Comparison of ENCODE assay signal across 14 cellular contexts in the genomic region with DNA sequence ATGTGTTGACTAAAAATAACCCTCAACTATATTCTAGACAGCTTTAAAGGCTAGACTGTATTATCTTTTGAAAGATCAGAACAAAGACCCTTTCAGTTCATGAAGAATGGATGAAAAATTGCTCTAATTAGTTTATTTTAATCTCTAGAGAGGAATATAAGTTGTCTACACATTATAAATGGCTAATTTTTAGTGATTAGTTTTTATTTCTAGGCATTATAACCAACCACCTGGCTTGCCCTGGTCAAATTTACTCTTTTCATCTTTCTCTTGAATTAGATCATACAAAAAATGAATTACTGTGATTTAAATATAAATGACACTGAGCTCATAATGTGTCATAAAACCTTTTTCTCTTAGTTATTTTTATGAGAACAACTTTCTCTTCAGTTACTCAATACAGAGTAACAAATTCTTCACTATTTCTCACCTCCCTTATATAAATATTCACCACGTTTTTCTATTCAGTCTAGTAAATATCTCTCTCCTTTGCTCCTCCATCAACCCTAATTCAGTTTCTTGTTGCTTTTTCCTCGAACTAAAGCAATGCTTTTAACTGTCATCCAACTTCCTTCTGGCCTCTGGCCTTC.
A peak's percentile ranks its signal among the peaks of the same experiment; 100 is the strongest.
DNase-seq lines count a peak whose midpoint lies in the region; TF ChIP-seq lines count a peak whose summit lies in the region.
"Had no signal": no experiment of that assay in that cellular context is flagged by ENCODE, and none has a peak within 500 bp of the region (broad histone marks: within the 10 kb centered on the region; RNA-seq: fewer than 3 reads in every experiment).

No MANE protein-coding gene starts in this region.

- H3K9me3 Mint-ChIP-seq in chondrocyte (ENCODE audit: low read depth) (peaks cover 19% of the 10 kb centered on the region), mesothelial cell of epicardium (peaks cover 26% of the 10 kb centered on the region)

- H3K4me1 Mint-ChIP-seq in chondrocyte (ENCODE audit: low read depth) (peaks cover 25% of the 10 kb centered on the region), mesothelial cell of epicardium (peaks cover 18% of the 10 kb centered on the region)
- H3K4me1 Mint-ChIP-seq: CD4-positive, CD25-positive, alpha-beta regulatory T cell; IgD-negative memory B cell had no signal

- no peak overlapping the region for H3K4me3 Mint-ChIP-seq in chondrocyte (ENCODE audit: unreplicated experiment)
- no peak overlapping the region for H3K4me3 Mint-ChIP-seq in mesothelial cell of epicardium
- H3K4me3 Mint-ChIP-seq: CD4-positive, CD25-positive, alpha-beta regulatory T cell; IgD-negative memory B cell had no signal

- DNase-seq in NCI-H1105 (lab: John Stamatoyannopoulos, UW) (peak; percentile 53), NCI-H748 (lab: John Stamatoyannopoulos, UW; ENCODE audit: unreplicated experiment) (peak; percentile 52), chondrocyte (ENCODE audit: low spot score) (no peak), mesothelial cell of epicardium (ENCODE audit: low spot score in 2 of 2, unreplicated experiment in 2 of 2) (no peak), middle frontal gyrus (ENCODE audit: extremely low spot score, low spot score) (no peak), activated T-cell treated with anti-CD3 and anti-CD28 coated beads for 4 hours (no peak)
- no peak for DNase-seq in stimulated activated CD4-positive, alpha-beta T cell treated with anti-CD3 and anti-CD28 coated beads, Interleukin-4, amount 100 ng/mL, for 24 hours
- DNase-seq: AML-193; CD4-positive, CD25-positive, alpha-beta regulatory T cell; GF-D8; MV-4-11; NCI-H1694; SHP77 treated with DMSO at 0.1 percent for 48 hours had no signal

- TF ChIP-seq CTCF in chondrocyte (IDR thresholded peaks at IDR 0.05), result no peak
- no peak for TF ChIP-seq CTCF in mesothelial cell of epicardium (IDR thresholded peaks at IDR 0.05; ENCODE audit: unreplicated experiment)

- H3K36me3 Mint-ChIP-seq in chondrocyte (ENCODE audit: low read depth) (peaks cover 6% of the 10 kb centered on the region), mesothelial cell of epicardium (peaks cover 3% of the 10 kb centered on the region)
- H3K36me3 Mint-ChIP-seq: CD4-positive, CD25-positive, alpha-beta regulatory T cell; IgD-negative memory B cell had no signal

- H3K27ac Mint-ChIP-seq in chondrocyte (ENCODE audit: unreplicated experiment) (peak overlapping the region; percentile 56), mesothelial cell of epicardium (peak overlapping the region; percentile 57)
- H3K27ac Mint-ChIP-seq: CD4-positive, CD25-positive, alpha-beta regulatory T cell; IgD-negative memory B cell had no signal

- H3K27me3 Mint-ChIP-seq in chondrocyte (ENCODE audit: low read depth) (no peaks in the 10 kb centered on the region), mesothelial cell of epicardium (ENCODE audit: low read depth) (no peaks in the 10 kb centered on the region)
- H3K27me3 Mint-ChIP-seq: CD4-positive, CD25-positive, alpha-beta regulatory T cell; IgD-negative memory B cell had no signal

Comparison
In these comparisons a context has a peak if more than half of its experiments do, and no peak if none do; other contexts are left out.
1. DNase-seq: peak in NCI-H1105 (single experiment) and NCI-H748 (single experiment); none in chondrocyte (single experiment), mesothelial cell of epicardium (0 of 2), stimulated activated CD4-positive, alpha-beta T cell treated with anti-CD3 and anti-CD28 coated beads, Interleukin-4, amount 100 ng/mL, for 24 hours (single experiment), middle frontal gyrus (single experiment) and activated T-cell treated with anti-CD3 and anti-CD28 coated beads for 4 hours (single experiment).